ENCODE assay signal across 17 cellular contexts in the genomic region with DNA sequence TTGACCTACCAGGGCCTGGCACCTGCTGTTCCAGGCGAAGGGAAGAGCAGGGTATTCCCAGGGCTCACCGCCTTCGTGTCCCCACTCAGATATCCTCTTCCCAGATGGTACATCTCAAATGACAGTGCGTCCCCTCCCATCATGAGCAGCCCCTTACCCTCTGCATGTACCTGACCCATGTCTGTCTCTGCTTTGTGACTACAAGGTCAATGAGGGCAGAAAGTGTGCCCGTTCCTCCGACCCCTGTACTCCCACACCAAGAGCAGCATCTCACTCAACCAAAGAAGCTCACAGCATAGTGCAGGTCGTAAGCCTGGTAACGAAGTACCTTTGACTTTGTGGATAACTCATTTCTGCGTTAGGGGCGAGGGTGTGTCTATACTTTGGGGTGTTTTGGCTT.
DNase-seq lines count a peak whose midpoint lies in the region; ATAC-seq, FAIRE-seq and TF ChIP-seq lines count a peak whose summit lies in the region.
"Had no signal": no experiment of that assay in that cellular context is flagged by ENCODE, and none has a peak within 500 bp of the region (broad histone marks: within the 10 kb centered on the region; RNA-seq: fewer than 3 reads in every experiment).

No MANE protein-coding gene starts in this region.

- H2BK12ac ChIP-seq in H1 (ENCODE audit: low read depth, low read length) (no peak overlapping the region), neuronal stem cell (ENCODE audit: low read length) (no peak overlapping the region)

- no peak for DNase-seq in H1 (ENCODE audit: low read depth in 1 of 2, low spot score in 2 of 2)
- DNase-seq in left kidney (ENCODE audit: low read depth, low spot score): peak; percentile 19
- DNase-seq in neuronal stem cell (ENCODE audit: low spot score): no peak
- no peak for DNase-seq in GM19238 (ENCODE audit: insufficient read length, low spot score)
- DNase-seq in activated T-cell treated with anti-CD3 and anti-CD28 coated beads for 4 hours: no peak
- DNase-seq: Caco-2; CD4-positive, alpha-beta memory T cell; DMS153; DND-41; HFFc6 had no signal

- H3K14ac ChIP-seq in H1 (ENCODE audit: insufficient read length) (no peak overlapping the region), neuronal stem cell (ENCODE audit: low read length) (no peak overlapping the region)

- H4K8ac ChIP-seq in H1 (ENCODE audit: extremely low read depth, insufficient read depth, low read length) (no peak overlapping the region), neuronal stem cell (ENCODE audit: low read depth, low read length) (no peak overlapping the region)

- no peak overlapping the region for H2BK120ac ChIP-seq in H1 (replicated peaks; ENCODE audit: low read depth, low read length)
- no peak overlapping the region for H2BK120ac ChIP-seq in neuronal stem cell (ENCODE audit: low read depth, low read length)

- H3K4ac ChIP-seq in H1 (replicated peaks; ENCODE audit: insufficient read length, low read depth, low read length) (no peak overlapping the region), neuronal stem cell (ENCODE audit: low read length) (no peak overlapping the region)

- 0 out of 4 replicates have a peak, but pooled peaks cover 0 to 3% of the 10 kb centered on the region in 2 experiments for H3K9me3 ChIP-seq in H1 (ENCODE audit: insufficient read depth in 2 of 2, low read depth in 1 of 2, low read length in 1 of 2)
- no peaks in the 10 kb centered on the region for H3K9me3 ChIP-seq in neuronal stem cell (replicated peaks in 1 of 2; ENCODE audit: control insufficient read depth in 2 of 2, insufficient read depth in 1 of 2, low read depth in 1 of 2, low read length in 2 of 2)
- H3K9me3 ChIP-seq: Caco-2, HAP-1 had no signal

- H3K18ac ChIP-seq in H1 (ENCODE audit: extremely low read depth, low read length) (no peak overlapping the region), neuronal stem cell (ENCODE audit: low read length) (no peak overlapping the region)

- H4K91ac ChIP-seq in H1 (replicated peaks; ENCODE audit: insufficient read length, low read length): no peak overlapping the region
- H4K91ac ChIP-seq in neuronal stem cell (ENCODE audit: low read depth, low read length, poor library complexity): no peak overlapping the region

- no peak for TF ChIP-seq CTCF in H1 (IDR thresholded peaks at IDR 0.05; ENCODE audit: control extremely low read depth in 1 of 3, insufficient read depth in 1 of 3, low read depth in 1 of 3, low read length in 3 of 3)

- H3K79me1 ChIP-seq in H1 (ENCODE audit: low read depth, low read length) (no peaks in the 10 kb centered on the region), neuronal stem cell (ENCODE audit: low read depth, low read length) (no peaks in the 10 kb centered on the region)

- H3K27ac ChIP-seq in H1 (ENCODE audit: low read depth, low read length) (no peak overlapping the region), neuronal stem cell (replicated peaks; ENCODE audit: low read length) (no peak overlapping the region)

- no peaks in the 10 kb centered on the region for H3K79me2 ChIP-seq in H1 (ENCODE audit: control insufficient read depth in 1 of 2, insufficient read depth in 2 of 2, low read length in 2 of 2)

- H3K23me2 ChIP-seq in H1 (ENCODE audit: low read depth, low read length): no peaks in the 10 kb centered on the region

- H3K4me1 ChIP-seq in H1 (replicated peaks in 1 of 4; ENCODE audit: control insufficient read depth in 3 of 4, insufficient read depth in 4 of 4, low read length in 3 of 4) (no peaks in the 10 kb centered on the region), neuronal stem cell (ENCODE audit: control insufficient read depth in 2 of 2, insufficient read depth in 1 of 2, low read depth in 1 of 2, low read length in 2 of 2) (peaks cover 0 to 2% of the 10 kb centered on the region in 2 donors)
- H3K4me1 ChIP-seq: Caco-2, HAP-1 had no signal

- H3K4me2 ChIP-seq in H1 (ENCODE audit: insufficient read depth in 1 of 2, low read depth in 2 of 2, low read length in 2 of 2): no peak overlapping the region
- H3K4me2 ChIP-seq in neuronal stem cell (ENCODE audit: insufficient read depth, low read length, poor library complexity, severe bottlenecking): no peak overlapping the region
- H3K4me2 ChIP-seq: GM23338 had no signal

- H3K56ac ChIP-seq in H1 (replicated peaks; ENCODE audit: insufficient read length, low read depth, low read length): no peak overlapping the region

- H3K36me3 ChIP-seq in H1 (ENCODE audit: control insufficient read depth in 2 of 4, insufficient read depth in 4 of 4, low read length in 3 of 4): no peaks in the 10 kb centered on the region
- H3K36me3 ChIP-seq in neuronal stem cell (replicated peaks in 1 of 2; ENCODE audit: control insufficient read depth in 2 of 2, insufficient read depth in 2 of 2, low read length in 2 of 2): no peaks in the 10 kb centered on the region
- H3K36me3 ChIP-seq: HAP-1 had no signal

- no peak overlapping the region for H3K23ac ChIP-seq in H1 (ENCODE audit: insufficient read length)
- H3K23ac ChIP-seq in neuronal stem cell (ENCODE audit: low read depth, low read length, poor library complexity): peak overlapping the region; percentile 25

- CTCF ChIA-PET in H1 (lab: Charles Lee; ENCODE audit: partially characterized antibody): interaction anchor here (0.7 to 5.1 kb wide), 32 partner anchors 9 to 399 kb away, joined by 3 to 28 read pairs (median 4); no protein-coding TSS in a partner anchor

- TF ChIP-seq EP300 in H1 (IDR thresholded peaks at IDR 0.05; ENCODE audit: borderline replicate concordance in 1 of 2, low read depth in 2 of 2, low read length in 2 of 2): no peak

- H2BK20ac ChIP-seq in H1 (ENCODE audit: low read length): no peak overlapping the region

- H4K5ac ChIP-seq in H1 (ENCODE audit: insufficient read length, low read depth, low read length): no peak overlapping the region

- POLR2A ChIA-PET in H1 (lab: Charles Lee; ENCODE audit: partially characterized antibody): interaction anchor here (0.6 kb wide), 1 partner anchor 155 kb away, joined by 3 read pairs; no protein-coding TSS in a partner anchor

- H3K27me3 ChIP-seq in H1 (replicated peaks in 1 of 4; ENCODE audit: control insufficient read depth in 3 of 4, extremely low read depth in 1 of 4, insufficient read depth in 3 of 4, low read length in 3 of 4) (no peaks in the 10 kb centered on the region), neuronal stem cell (ENCODE audit: control insufficient read depth in 3 of 3, insufficient read depth in 3 of 3, low read depth in 1 of 3, low read length in 3 of 3) (no peaks in the 10 kb centered on the region)

- no peak for TF ChIP-seq RAD21 in H1 (IDR thresholded peaks at IDR 0.05 in 1 of 2, conservative IDR thresholded peaks at IDR 0.05 in 1 of 2; ENCODE audit: low read depth in 2 of 2, low read length in 2 of 2)

- no peaks in the 10 kb centered on the region for H4K20me1 ChIP-seq in H1 (replicated peaks in 1 of 2; ENCODE audit: control insufficient read depth in 1 of 2, insufficient read depth in 2 of 2, low read length in 2 of 2)

- H2BK15ac ChIP-seq in H1 (ENCODE audit: low read length) (no peak overlapping the region), neuronal stem cell (ENCODE audit: low read length) (no peak overlapping the region)

- H3K9ac ChIP-seq in H1 (replicated peaks in 1 of 4; ENCODE audit: extremely low read depth in 1 of 4, low read depth in 3 of 4, low read length in 3 of 4) (no peak overlapping the region), neuronal stem cell (ENCODE audit: low read depth, low read length, poor library complexity) (no peak overlapping the region)

- ATAC-seq in HG02981 (IDR thresholded peaks at IDR 0.05; ENCODE audit: unreplicated experiment): no peak
- ATAC-seq: GM23338 had no signal

- 76% methylated on average over 10 of the region's 10 CpGs; no CpG with 5 or more reads in 1 of the 2 experiments for WGBS in H1 (ENCODE audit: extremely low coverage in 1 of 2, insufficient coverage in 1 of 2, insufficient read length in 1 of 2, insufficient replicate concordance in 2 of 2, low coverage in 1 of 2, low lambda C conversion rate in 2 of 2, missing lambda C conversion rate in 1 of 2), 2 experiments
- no CpG with 5 or more reads among the region's 10 CpGs for WGBS in neuronal stem cell (ENCODE audit: extremely low coverage in 2 of 2, insufficient read length in 2 of 2, insufficient replicate concordance in 1 of 2), 2 donors

- H2AFZ ChIP-seq in H1 (ENCODE audit: low read length) (no peak overlapping the region), neuronal stem cell (ENCODE audit: low read length) (no peak overlapping the region)
- H2AFZ ChIP-seq: GM23338 had no signal

- TF ChIP-seq POLR2A in H1 (IDR thresholded peaks at IDR 0.05; ENCODE audit: control extremely low read depth in 1 of 2, low read depth in 2 of 2, low read length in 2 of 2): no peak

- no peak overlapping the region for H3K4me3 ChIP-seq in H1 (ENCODE audit: extremely low read depth in 1 of 4, insufficient read depth in 2 of 4, low read depth in 3 of 4, low read length in 4 of 4)
- no peak overlapping the region for H3K4me3 ChIP-seq in neuronal stem cell (ENCODE audit: low read length in 2 of 2)
- H3K4me3 ChIP-seq: GM23338, HAP-1 had no signal

- H2AK5ac ChIP-seq in H1 (ENCODE audit: low read depth, low read length) (peak overlapping the region; percentile 26), neuronal stem cell (ENCODE audit: low read depth, low read length) (no peak overlapping the region)

- H2BK5ac ChIP-seq in H1 (ENCODE audit: low read depth, low read length) (no peak overlapping the region), neuronal stem cell (ENCODE audit: low read length) (no peak overlapping the region)

- FAIRE-seq in H1 (lab: Jason Lieb, UNC): no peak
- FAIRE-seq: G401.6, GM12892, GM19239, H54 had no signal

TF ChIP-seq in H1, 55 proteins besides CTCF, POLR2A, EP300 and RAD21:
- TF ChIP-seq SP2 (IDR thresholded peaks at IDR 0.05; ENCODE audit: low read length) (no peak), TBP (IDR thresholded peaks at IDR 0.05; ENCODE audit: low read depth, low read length) (no peak), EZH2 (IDR thresholded peaks at IDR 0.05; ENCODE audit: low read depth, low read length, severe bottlenecking) (no peak), NANOG (IDR thresholded peaks at IDR 0.05; ENCODE audit: insufficient read depth, low read depth, low read length, poor library complexity, severe bottlenecking) (no peak)
